Comparison of ENCODE assay signal across 34 cellular contexts in the genomic region with DNA sequence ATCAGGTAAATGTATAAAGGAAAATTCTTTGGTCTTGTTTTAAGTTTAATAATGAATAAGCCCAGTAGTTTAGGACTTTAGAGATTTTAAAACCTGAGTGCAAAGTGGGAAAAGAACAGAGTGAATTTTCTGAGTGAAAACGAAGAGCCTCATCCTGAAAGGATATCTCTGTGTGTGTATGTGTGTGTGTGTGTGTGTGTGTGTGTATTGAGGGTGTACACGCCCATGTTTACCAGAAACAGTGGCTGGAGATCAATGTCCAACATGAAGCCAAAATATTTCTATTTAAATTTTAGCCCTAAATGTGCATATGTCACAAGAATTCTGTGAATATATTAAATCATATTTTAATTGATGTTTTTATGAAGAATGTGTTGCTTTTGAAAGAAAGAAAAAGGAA.
"Had no signal": no experiment of that assay in that cellular context is flagged by ENCODE, and none has a peak within 500 bp of the region (broad histone marks: within the 10 kb centered on the region; RNA-seq: fewer than 3 reads in every experiment).

No MANE protein-coding gene starts in this region.

- H3K9me3 ChIP-seq: esophagus muscularis mucosa, gastroesophageal sphincter, heart right ventricle had no signal

- H3K4me1 Mint-ChIP-seq: activated CD4-positive, alpha-beta T cell treated with anti-CD3 and anti-CD28 coated beads for 36 hours; activated CD4-positive, alpha-beta T cell treated with anti-CD3 and anti-CD28 coated beads, Interleukin-2, amount 10 ng/mL, durations not matched to agents 24 days and 14 days; activated CD8-positive, alpha-beta memory T cell treated with anti-CD3 and anti-CD28 coated beads, Interleukin-2, amount 10 ng/mL, durations not matched to agents 7 days and 5 days; activated naive CD4-positive, alpha-beta T cell treated with anti-CD3 and anti-CD28 coated beads, Interleukin-2, amount 10 ng/mL, durations not matched to agents 7 days and 5 days; activated naive CD8-positive, alpha-beta T cell treated with anti-CD3 and anti-CD28 coated beads, Interleukin-2, amount 10 ng/mL, durations not matched to agents 7 days and 5 days; central memory CD8-positive, alpha-beta T cell; T-helper 17 cell had no signal

- H3K27ac ChIP-seq: brain microvascular endothelial cell, coronary artery, dorsolateral prefrontal cortex, esophagus muscularis mucosa, gastroesophageal sphincter, heart right ventricle, WERI-Rb-1 had no signal

- ATAC-seq: activated CD4-positive, alpha-beta T cell treated with anti-CD3 and anti-CD28 coated beads for 36 hours; activated CD8-positive, alpha-beta memory T cell treated with anti-CD3 and anti-CD28 coated beads, Interleukin-2, amount 10 ng/mL, durations not matched to agents 7 days and 5 days; activated CD8-positive, alpha-beta T cell treated with anti-CD3 and anti-CD28 coated beads, Interleukin-2, amount 10 ng/mL, durations not matched to agents 7 days and 5 days; activated naive CD4-positive, alpha-beta T cell treated with anti-CD3 and anti-CD28 coated beads, Interleukin-2, amount 50 U/mL, for 72 hours; effector memory CD8-positive, alpha-beta T cell; gastroesophageal sphincter; heart right ventricle; T-helper 17 cell had no signal

- H3K9me3 Mint-ChIP-seq: activated CD4-positive, alpha-beta T cell treated with anti-CD3 and anti-CD28 coated beads, Interleukin-2, amount 10 ng/mL, durations not matched to agents 24 days and 14 days; activated naive CD8-positive, alpha-beta T cell treated with anti-CD3 and anti-CD28 coated beads, Interleukin-2, amount 10 ng/mL, durations not matched to agents 7 days and 5 days; dendritic cell treated with granulocyte-macrophage colony-stimulating factor and Interleukin-4, amounts not matched to agents 40 ng/mL and 50 ng/mL, for 4 days had no signal

- H3K27ac Mint-ChIP-seq: activated CD4-positive, alpha-beta memory T cell treated with anti-CD3 and anti-CD28 coated beads for 36 hours; activated CD4-positive, alpha-beta T cell treated with anti-CD3 and anti-CD28 coated beads for 36 hours; activated CD4-positive, alpha-beta T cell treated with anti-CD3 and anti-CD28 coated beads, Interleukin-2, amount 10 ng/mL, durations not matched to agents 24 days and 14 days; activated CD8-positive, alpha-beta memory T cell treated with anti-CD3 and anti-CD28 coated beads, Interleukin-2, amount 10 ng/mL, durations not matched to agents 7 days and 5 days; activated CD8-positive, alpha-beta T cell treated with anti-CD3 and anti-CD28 coated beads, Interleukin-2, amount 10 ng/mL, durations not matched to agents 7 days and 5 days; activated naive CD4-positive, alpha-beta T cell treated with anti-CD3 and anti-CD28 coated beads, Interleukin-2, amount 10 ng/mL, durations not matched to agents 7 days and 5 days; activated naive CD4-positive, alpha-beta T cell treated with anti-CD3 and anti-CD28 coated beads, Interleukin-2, amount 50 U/mL, for 72 hours; activated naive CD8-positive, alpha-beta T cell treated with anti-CD3 and anti-CD28 coated beads, Interleukin-2, amount 10 ng/mL, durations not matched to agents 7 days and 5 days; dendritic cell treated with granulocyte-macrophage colony-stimulating factor and Interleukin-4, amounts not matched to agents 40 ng/mL and 50 ng/mL, for 4 days; effector memory CD8-positive, alpha-beta T cell; T-helper 17 cell; T-helper 2 cell treated with Interferon-gamma antibody and Interleukin-4, amounts not matched to agents 5 μg/mL and 100 μg/mL, for 36 hours had no signal

- H3K4me3 ChIP-seq: coronary artery, dorsolateral prefrontal cortex, esophagus muscularis mucosa, gastroesophageal sphincter, heart right ventricle had no signal

- H3K4me3 Mint-ChIP-seq: activated CD4-positive, alpha-beta memory T cell treated with anti-CD3 and anti-CD28 coated beads for 36 hours; activated CD4-positive, alpha-beta T cell treated with anti-CD3 and anti-CD28 coated beads for 36 hours; activated CD4-positive, alpha-beta T cell treated with anti-CD3 and anti-CD28 coated beads, Interleukin-2, amount 10 ng/mL, durations not matched to agents 24 days and 14 days; activated CD8-positive, alpha-beta memory T cell treated with anti-CD3 and anti-CD28 coated beads, Interleukin-2, amount 10 ng/mL, durations not matched to agents 7 days and 5 days; activated CD8-positive, alpha-beta T cell treated with anti-CD3 and anti-CD28 coated beads, Interleukin-2, amount 10 ng/mL, durations not matched to agents 7 days and 5 days; activated naive CD4-positive, alpha-beta T cell treated with anti-CD3 and anti-CD28 coated beads, Interleukin-2, amount 10 ng/mL, durations not matched to agents 7 days and 5 days; activated naive CD8-positive, alpha-beta T cell treated with anti-CD3 and anti-CD28 coated beads, Interleukin-2, amount 10 ng/mL, durations not matched to agents 7 days and 5 days; central memory CD8-positive, alpha-beta T cell; dendritic cell treated with granulocyte-macrophage colony-stimulating factor and Interleukin-4, amounts not matched to agents 40 ng/mL and 50 ng/mL, for 4 days; effector memory CD8-positive, alpha-beta T cell; T-helper 17 cell; T-helper 2 cell treated with Interferon-gamma antibody and Interleukin-4, amounts not matched to agents 5 μg/mL and 100 μg/mL, for 36 hours had no signal

- FAIRE-seq: astrocyte, bronchial epithelial cell had no signal

- H3K36me3 ChIP-seq: brain microvascular endothelial cell, esophagus muscularis mucosa, gastroesophageal sphincter, heart right ventricle, WERI-Rb-1 had no signal

- H3K27me3 ChIP-seq: brain microvascular endothelial cell, dorsolateral prefrontal cortex, esophagus muscularis mucosa, gastroesophageal sphincter, heart right ventricle had no signal

- H3K4me1 ChIP-seq: esophagus muscularis mucosa, gastroesophageal sphincter, heart right ventricle had no signal

- H3K36me3 Mint-ChIP-seq: activated CD4-positive, alpha-beta memory T cell treated with anti-CD3 and anti-CD28 coated beads for 36 hours; activated naive CD4-positive, alpha-beta T cell treated with anti-CD3 and anti-CD28 coated beads, Interleukin-2, amount 10 ng/mL, durations not matched to agents 7 days and 5 days; activated naive CD8-positive, alpha-beta T cell treated with anti-CD3 and anti-CD28 coated beads, Interleukin-2, amount 10 ng/mL, durations not matched to agents 7 days and 5 days had no signal

- H3K27me3 Mint-ChIP-seq: activated CD4-positive, alpha-beta memory T cell treated with anti-CD3 and anti-CD28 coated beads for 36 hours; activated CD4-positive, alpha-beta T cell treated with anti-CD3 and anti-CD28 coated beads for 36 hours; activated CD4-positive, alpha-beta T cell treated with anti-CD3 and anti-CD28 coated beads, Interleukin-2, amount 10 ng/mL, durations not matched to agents 24 days and 14 days; activated CD8-positive, alpha-beta memory T cell treated with anti-CD3 and anti-CD28 coated beads, Interleukin-2, amount 10 ng/mL, durations not matched to agents 7 days and 5 days; activated naive CD4-positive, alpha-beta T cell treated with anti-CD3 and anti-CD28 coated beads, Interleukin-2, amount 10 ng/mL, durations not matched to agents 7 days and 5 days; activated naive CD8-positive, alpha-beta T cell treated with anti-CD3 and anti-CD28 coated beads, Interleukin-2, amount 10 ng/mL, durations not matched to agents 7 days and 5 days; central memory CD8-positive, alpha-beta T cell; dendritic cell treated with granulocyte-macrophage colony-stimulating factor and Interleukin-4, amounts not matched to agents 40 ng/mL and 50 ng/mL, for 4 days; effector memory CD8-positive, alpha-beta T cell; T-helper 17 cell had no signal

- DNase-seq: activated CD4-positive, alpha-beta memory T cell treated with anti-CD3 and anti-CD28 coated beads for 36 hours; activated CD4-positive, alpha-beta T cell treated with anti-CD3 and anti-CD28 coated beads for 36 hours; activated CD4-positive, alpha-beta T cell treated with anti-CD3 and anti-CD28 coated beads, Interleukin-2, amount 10 ng/mL, durations not matched to agents 24 days and 14 days; activated CD4-positive, CD25-positive, alpha-beta regulatory T cell; activated CD4-positive, CD25-positive, alpha-beta regulatory T cell treated with anti-CD3 and anti-CD28 coated beads, Interleukin-2, amount 50 U/mL, for 72 hours; activated CD8-positive, alpha-beta memory T cell treated with anti-CD3 and anti-CD28 coated beads, Interleukin-2, amount 10 ng/mL, durations not matched to agents 7 days and 5 days; activated CD8-positive, alpha-beta memory T cell treated with anti-CD3 and anti-CD28 coated beads, Interleukin-2, amount 50 U/mL, for 4 hours; activated CD8-positive, alpha-beta T cell treated with anti-CD3 and anti-CD28 coated beads, Interleukin-2, amount 10 ng/mL, durations not matched to agents 7 days and 5 days; activated gamma-delta T cell; activated naive CD4-positive, alpha-beta T cell; activated naive CD4-positive, alpha-beta T cell treated with anti-CD3 and anti-CD28 coated beads, Interleukin-2, amount 10 ng/mL, durations not matched to agents 7 days and 5 days; activated naive CD8-positive, alpha-beta T cell treated with anti-CD3 and anti-CD28 coated beads, Interleukin-2, amount 10 ng/mL, durations not matched to agents 7 days and 5 days; activated T-cell treated with anti-CD3 and anti-CD28 coated beads, Interleukin-2, amount 50 U/mL, for 1 hour; activated T-cell treated with anti-CD3 and anti-CD28 coated beads, Interleukin-2, amount 50 U/mL, for 48 hours; anterior cingulate cortex; brain microvascular endothelial cell; dorsolateral prefrontal cortex; effector memory CD8-positive, alpha-beta T cell; erythroblast; foreskin melanocyte; heart right ventricle; T-helper 1 cell; T-helper 17 cell; T1000; WERI-Rb-1 had no signal
